24 cellular contexts compared by ENCODE assay signal in genomic region chr5:99973779-99974178, GRCh38.
DNase-seq lines count a peak whose midpoint lies in the region; ATAC-seq, FAIRE-seq and TF ChIP-seq lines count a peak whose summit lies in the region.
"Had no signal": no experiment of that assay in that cellular context is flagged by ENCODE, and none has a peak within 500 bp of the region (broad histone marks: within the 10 kb centered on the region; RNA-seq: fewer than 3 reads in every experiment).

No MANE protein-coding gene starts in this region.

- peak overlapping the region; percentile 81; the same call in 1 of the 2 replicates for H2AFZ ChIP-seq in H1 (ENCODE audit: low read length)

- ATAC-seq in natural killer cell (no peak), mucosa of descending colon (no peak)
- ATAC-seq: GM12878, HCT116 had no signal

- DNase-seq in NCI-H82 treated with DMSO at 0.1 percent for 48 hours (lab: John Stamatoyannopoulos, UW; ENCODE audit: unreplicated experiment) (peak; percentile 27), H1 (ENCODE audit: low read depth in 1 of 2, low spot score in 2 of 2) (no peak), mesendoderm (peak; percentile 7), urothelium cell line (ENCODE audit: low spot score) (no peak), natural killer cell (no peak), putamen (ENCODE audit: low spot score) (no peak), mucosa of descending colon (no peak), kidney tubule cell (ENCODE audit: low spot score) (no peak)
- DNase-seq: ACHN; BE2C; C1 segment of cervical spinal cord; CD4-positive, CD25-positive, alpha-beta regulatory T cell; CD8-positive, alpha-beta memory T cell; COR-L47; DMS 273 treated with DMSO at 0.1 percent for 48 hours; DMS53; DND-41; EL; HFFc6 had no signal

- no peak overlapping the region for H3K56ac ChIP-seq in H1 (replicated peaks; ENCODE audit: insufficient read length, low read depth, low read length)
- H3K56ac ChIP-seq in mesendoderm (ENCODE audit: low read length) = no peak overlapping the region

- no peak overlapping the region for H3K18ac ChIP-seq in H1 (ENCODE audit: extremely low read depth, low read length)
- no peak overlapping the region for H3K18ac ChIP-seq in mesendoderm (ENCODE audit: low read length)

- H2BK15ac ChIP-seq in H1 (ENCODE audit: low read length) = no peak overlapping the region
- no peak overlapping the region for H2BK15ac ChIP-seq in mesendoderm (replicated peaks; ENCODE audit: low read depth)

- H4K91ac ChIP-seq in H1 (replicated peaks; ENCODE audit: insufficient read length, low read length) = no peak overlapping the region

- H3K9me3 ChIP-seq in H1 (ENCODE audit: insufficient read depth in 2 of 2, low read depth in 1 of 2, low read length in 1 of 2) (no peaks in the 10 kb centered on the region), mucosa of descending colon (no peaks in the 10 kb centered on the region)
- H3K9me3 ChIP-seq: BE2C had no signal

- 86% methylated on average over 4 of the region's 4 CpGs; no CpG with 5 or more reads in 1 of the 2 experiments for WGBS in H1 (ENCODE audit: extremely low coverage in 1 of 2, insufficient coverage in 1 of 2, insufficient read length in 1 of 2, insufficient replicate concordance in 2 of 2, low coverage in 1 of 2, low lambda C conversion rate in 2 of 2, missing lambda C conversion rate in 1 of 2), 2 experiments
- no CpG with 5 or more reads among the region's 4 CpGs for WGBS in mesendoderm (ENCODE audit: extremely low coverage, insufficient coverage, low lambda C conversion rate)

- TF ChIP-seq RAD21 in H1 (IDR thresholded peaks at IDR 0.05 in 1 of 2, conservative IDR thresholded peaks at IDR 0.05 in 1 of 2; ENCODE audit: low read depth in 2 of 2, low read length in 2 of 2) = no peak

- H3K23ac ChIP-seq in H1 (ENCODE audit: insufficient read length) = no peak overlapping the region
- H3K23ac ChIP-seq in mesendoderm (ENCODE audit: low read length) = no peak overlapping the region

- H2BK20ac ChIP-seq in H1 (ENCODE audit: low read length) = no peak overlapping the region

- H3K4me2 ChIP-seq in H1 (ENCODE audit: insufficient read depth in 1 of 2, low read depth in 2 of 2, low read length in 2 of 2) (no peak overlapping the region), mesendoderm (ENCODE audit: low read length) (no peak overlapping the region)

- H3K4ac ChIP-seq in H1 (replicated peaks; ENCODE audit: insufficient read length, low read depth, low read length) = no peak overlapping the region
- no peak overlapping the region for H3K4ac ChIP-seq in mesendoderm (ENCODE audit: low read depth, low read length)

- intact Hi-C loops in natural killer cell (cut with micrococcal nuclease) = no loop called here
- intact Hi-C loops in mucosa of descending colon (cut with DNase I, micrococcal nuclease) = no loop called here

- H3K4me3 ChIP-seq in H1 (ENCODE audit: extremely low read depth in 1 of 4, insufficient read depth in 2 of 4, low read depth in 3 of 4, low read length in 4 of 4) = no peak overlapping the region
- no peak overlapping the region for H3K4me3 ChIP-seq in mesendoderm (ENCODE audit: low read length)
- no peak overlapping the region for H3K4me3 ChIP-seq in mucosa of descending colon
- H3K4me3 ChIP-seq: GM12878 had no signal

- H3K27me3 ChIP-seq in H1 (replicated peaks in 1 of 4; ENCODE audit: control insufficient read depth in 3 of 4, extremely low read depth in 1 of 4, insufficient read depth in 3 of 4, low read length in 3 of 4) = no peaks in the 10 kb centered on the region
- H3K27me3 ChIP-seq in mesendoderm (ENCODE audit: insufficient read depth, low read length, poor library complexity) = no peaks in the 10 kb centered on the region
- H3K27me3 ChIP-seq: BE2C had no signal

- no peaks in the 10 kb centered on the region for H3K23me2 ChIP-seq in H1 (ENCODE audit: low read depth, low read length)

- no peak overlapping the region for H3K27ac ChIP-seq in H1 (ENCODE audit: low read depth, low read length)
- H3K27ac ChIP-seq in mesendoderm (ENCODE audit: low read depth, low read length) = no peak overlapping the region

- no peaks in the 10 kb centered on the region for H3K4me1 ChIP-seq in H1 (replicated peaks in 1 of 4; ENCODE audit: control insufficient read depth in 3 of 4, insufficient read depth in 4 of 4, low read length in 3 of 4)
- H3K4me1 ChIP-seq in mesendoderm (ENCODE audit: control insufficient read depth, low read depth, low read length) = no peaks in the 10 kb centered on the region
- no peaks in the 10 kb centered on the region for H3K4me1 ChIP-seq in mucosa of descending colon (ENCODE audit: low read depth)
- H3K4me1 ChIP-seq: BE2C had no signal

- H3K4me3 Mint-ChIP-seq in natural killer cell = no peak overlapping the region
- H3K4me3 Mint-ChIP-seq: CD4-positive, CD25-positive, alpha-beta regulatory T cell; CD8-positive, alpha-beta memory T cell; HFFc6; IgD-negative memory B cell had no signal

- H2BK12ac ChIP-seq in H1 (ENCODE audit: low read depth, low read length) = no peak overlapping the region

- H3K36me3 Mint-ChIP-seq in natural killer cell = peaks cover 11% of the 10 kb centered on the region
- H3K36me3 Mint-ChIP-seq: CD4-positive, CD25-positive, alpha-beta regulatory T cell; CD8-positive, alpha-beta memory T cell; IgD-negative memory B cell had no signal

- no peak overlapping the region for H4K8ac ChIP-seq in H1 (ENCODE audit: extremely low read depth, insufficient read depth, low read length)
- H4K8ac ChIP-seq in mesendoderm (ENCODE audit: low read depth, low read length) = no peak overlapping the region

- no peak overlapping the region for H3K14ac ChIP-seq in H1 (ENCODE audit: insufficient read length)

- no peak overlapping the region for H2BK120ac ChIP-seq in H1 (replicated peaks; ENCODE audit: low read depth, low read length)
- H2BK120ac ChIP-seq in mesendoderm (ENCODE audit: low read depth, low read length) = no peak overlapping the region

- no peak overlapping the region for H3K9ac ChIP-seq in H1 (replicated peaks in 1 of 4; ENCODE audit: extremely low read depth in 1 of 4, low read depth in 3 of 4, low read length in 3 of 4)
- no peak overlapping the region for H3K9ac ChIP-seq in mesendoderm (ENCODE audit: low read length)

- TF ChIP-seq CTCF in H1 (IDR thresholded peaks at IDR 0.05; ENCODE audit: control extremely low read depth in 1 of 3, insufficient read depth in 1 of 3, low read depth in 1 of 3, low read length in 3 of 3) (no peak), natural killer cell (IDR thresholded peaks at IDR 0.05) (no peak), mucosa of descending colon (IDR thresholded peaks at IDR 0.05) (no peak)

- H3K79me2 ChIP-seq in H1 (ENCODE audit: control insufficient read depth in 1 of 2, insufficient read depth in 2 of 2, low read length in 2 of 2) (no peaks in the 10 kb centered on the region), mesendoderm (ENCODE audit: control insufficient read depth, insufficient read depth, low read length) (no peaks in the 10 kb centered on the region)

- no peak overlapping the region for H2BK5ac ChIP-seq in H1 (ENCODE audit: low read depth, low read length)
- no peak overlapping the region for H2BK5ac ChIP-seq in mesendoderm (ENCODE audit: low read length)

- H4K5ac ChIP-seq in H1 (ENCODE audit: insufficient read length, low read depth, low read length) = no peak overlapping the region
- H4K5ac ChIP-seq in mesendoderm (ENCODE audit: low read length) = no peak overlapping the region

- H3K27me3 Mint-ChIP-seq in natural killer cell (ENCODE audit: low read depth in 2 of 2) = no peaks in the 10 kb centered on the region
- H3K27me3 Mint-ChIP-seq: CD4-positive, CD25-positive, alpha-beta regulatory T cell; CD8-positive, alpha-beta memory T cell; IgD-negative memory B cell had no signal

- no peaks in the 10 kb centered on the region for H4K20me1 ChIP-seq in H1 (replicated peaks in 1 of 2; ENCODE audit: control insufficient read depth in 1 of 2, insufficient read depth in 2 of 2, low read length in 2 of 2)

- H3K4me1 Mint-ChIP-seq in natural killer cell = no peaks in the 10 kb centered on the region
- H3K4me1 Mint-ChIP-seq: CD4-positive, CD25-positive, alpha-beta regulatory T cell; CD8-positive, alpha-beta memory T cell; IgD-negative memory B cell had no signal

- no peak for TF ChIP-seq POLR2A in H1 (IDR thresholded peaks at IDR 0.05; ENCODE audit: control extremely low read depth in 1 of 2, low read depth in 2 of 2, low read length in 2 of 2)

- no peaks in the 10 kb centered on the region for H3K79me1 ChIP-seq in H1 (ENCODE audit: low read depth, low read length)
- no peaks in the 10 kb centered on the region for H3K79me1 ChIP-seq in mesendoderm (ENCODE audit: low read length)

- no peak for FAIRE-seq in H1 (lab: Jason Lieb, UNC)
- peak; percentile 92 for FAIRE-seq in urothelium cell line (lab: Jason Lieb, UNC)
- FAIRE-seq: GM12878, H54, HTR-8/SVneo had no signal

- CTCF ChIA-PET in H1 (lab: Charles Lee; ENCODE audit: partially characterized antibody) = interaction anchor here (1.0 kb wide), 1 partner anchor 236 kb away, joined by 3 read pairs; no protein-coding TSS in a partner anchor

- no peak overlapping the region for H2AK5ac ChIP-seq in H1 (ENCODE audit: low read depth, low read length)
- no peak overlapping the region for H2AK5ac ChIP-seq in mesendoderm (ENCODE audit: low read length)

- POLR2A ChIA-PET in H1 (lab: Charles Lee; ENCODE audit: partially characterized antibody) = no interaction called here

- peaks cover 0 to 8% of the 10 kb centered on the region in 2 donors for H3K9me3 Mint-ChIP-seq in natural killer cell
- H3K9me3 Mint-ChIP-seq: CD4-positive, CD25-positive, alpha-beta regulatory T cell; CD8-positive, alpha-beta memory T cell had no signal

- H3K36me3 ChIP-seq in H1 (ENCODE audit: control insufficient read depth in 2 of 4, insufficient read depth in 4 of 4, low read length in 3 of 4) = no peaks in the 10 kb centered on the region
- no peaks in the 10 kb centered on the region for H3K36me3 ChIP-seq in mesendoderm (ENCODE audit: control insufficient read depth, insufficient read depth, low read length)
- H3K36me3 ChIP-seq in mucosa of descending colon (ENCODE audit: low read depth) = no peaks in the 10 kb centered on the region
- H3K36me3 ChIP-seq: BE2C had no signal

- no peak overlapping the region for H3K27ac Mint-ChIP-seq in natural killer cell
- H3K27ac Mint-ChIP-seq: CD4-positive, CD25-positive, alpha-beta regulatory T cell; CD8-positive, alpha-beta memory T cell; HFFc6; IgD-negative memory B cell had no signal

- no peak for TF ChIP-seq EP300 in H1 (IDR thresholded peaks at IDR 0.05; ENCODE audit: borderline replicate concordance in 1 of 2, low read depth in 2 of 2, low read length in 2 of 2)

TF ChIP-seq in H1, 55 proteins besides CTCF, POLR2A, EP300 and RAD21 (continues in another document):
- no peak for TF ChIP-seq KDM1A (IDR thresholded peaks at IDR 0.05; ENCODE audit: borderline replicate concordance, low read length)
- no peak for TF ChIP-seq GTF2F1 (IDR thresholded peaks at IDR 0.05; ENCODE audit: borderline replicate concordance, low read depth, low read length)
- TF ChIP-seq ASH2L (IDR thresholded peaks at IDR 0.05; ENCODE audit: low read length) = no peak
- no peak for TF ChIP-seq KDM5A (IDR thresholded peaks at IDR 0.05; ENCODE audit: low read length)

Comparison
In these comparisons a context has a peak if more than half of its experiments do, and no peak if none do; other contexts are left out.
1. DNase-seq: peak in NCI-H82 treated with DMSO at 0.1 percent for 48 hours (single experiment) and mesendoderm (single experiment); none in H1 (0 of 2), urothelium cell line (single experiment), natural killer cell (single experiment), putamen (single experiment), mucosa of descending colon (0 of 3) and kidney tubule cell (single experiment).